Comparison of ENCODE assay signal across 16 cellular contexts in the genomic region with DNA sequence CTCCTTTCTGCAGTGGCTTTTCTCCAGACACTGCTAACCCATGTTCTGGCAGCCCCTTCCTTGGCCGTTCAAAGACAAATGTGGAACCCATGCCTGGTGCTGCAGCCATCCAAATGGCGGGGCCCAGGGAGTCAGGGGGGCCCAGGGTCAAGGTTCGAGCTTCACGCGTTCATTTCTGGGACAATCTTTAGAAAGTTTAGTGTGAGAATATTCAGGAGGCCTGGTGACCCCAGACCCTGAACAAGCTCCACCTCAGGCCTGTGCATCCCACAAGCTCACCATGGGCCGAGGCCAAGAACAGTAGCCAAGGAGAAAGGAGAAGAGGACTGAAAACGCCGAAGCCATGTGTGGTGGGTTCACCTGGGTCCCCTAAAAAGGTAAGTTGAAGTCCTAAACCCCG.
"Had no signal": no experiment of that assay in that cellular context is flagged by ENCODE, and none has a peak within 500 bp of the region (broad histone marks: within the 10 kb centered on the region; RNA-seq: fewer than 3 reads in every experiment).

No MANE protein-coding gene starts in this region.

- H3K9me3 Mint-ChIP-seq: activated T-cell treated with anti-CD3 and anti-CD28 coated beads, Interleukin-2, amount 50 U/mL, for 4 hours; naive thymus-derived CD8-positive, alpha-beta T cell; stimulated activated naive CD8-positive, alpha-beta T cell treated with anti-CD3 and anti-CD28 coated beads, Interleukin-15, Interleukin-2, amounts not matched to agents 100 ng/mL and 50 ng/mL, for 24 hours had no signal

- H3K4me1 ChIP-seq: heart left ventricle, SJSA1, thyroid gland had no signal

- H3K27ac ChIP-seq: heart left ventricle, neutrophil, SJSA1, thyroid gland, WERI-Rb-1 had no signal

- H3K9me3 ChIP-seq: heart left ventricle, neutrophil, SJSA1, thyroid gland had no signal

- H3K27me3 ChIP-seq: heart left ventricle, neutrophil, SJSA1, thyroid gland had no signal

- H3K4me3 ChIP-seq: heart left ventricle, lung, SJSA1, thyroid gland had no signal

- H3K27me3 Mint-ChIP-seq: naive thymus-derived CD8-positive, alpha-beta T cell; stimulated activated naive CD8-positive, alpha-beta T cell treated with anti-CD3 and anti-CD28 coated beads, Interleukin-15, Interleukin-2, amounts not matched to agents 100 ng/mL and 50 ng/mL, for 24 hours had no signal

- DNase-seq: activated CD4-positive, alpha-beta T cell treated with anti-CD3 and anti-CD28 coated beads, Interleukin-2, amount 50 U/mL, for 4 hours; activated naive CD4-positive, alpha-beta T cell treated with Interleukin-2 at 50 U/mL for 16 hours; activated T-cell treated with anti-CD3 and anti-CD28 coated beads, Interleukin-2, amount 50 U/mL, for 4 hours; amygdala; cortex of kidney; left colon; substantia nigra; T-helper 1 cell; thyroid gland; WERI-Rb-1 had no signal

- H3K36me3 ChIP-seq: SJSA1, WERI-Rb-1 had no signal

- H3K27ac Mint-ChIP-seq: naive thymus-derived CD8-positive, alpha-beta T cell; stimulated activated naive CD8-positive, alpha-beta T cell treated with anti-CD3 and anti-CD28 coated beads, Interleukin-15, Interleukin-2, amounts not matched to agents 100 ng/mL and 50 ng/mL, for 24 hours had no signal

- ATAC-seq: activated T-cell treated with anti-CD3 and anti-CD28 coated beads, Interleukin-2, amount 50 U/mL, for 4 hours; heart left ventricle; left colon; naive thymus-derived CD8-positive, alpha-beta T cell had no signal

- H3K4me3 Mint-ChIP-seq: activated T-cell treated with anti-CD3 and anti-CD28 coated beads, Interleukin-2, amount 50 U/mL, for 4 hours; naive thymus-derived CD8-positive, alpha-beta T cell; stimulated activated naive CD8-positive, alpha-beta T cell treated with anti-CD3 and anti-CD28 coated beads, Interleukin-15, Interleukin-2, amounts not matched to agents 100 ng/mL and 50 ng/mL, for 24 hours had no signal
